3 cellular contexts compared by ENCODE assay signal in genomic region chr6:11036977-11037430, GRCh38.
TF ChIP-seq lines count a peak whose summit lies in the region.

No MANE protein-coding gene starts in this region.

TF ChIP-seq in HCT116, 20 proteins besides CTCF, POLR2A, EP300 and RAD21:
- no peak for TF ChIP-seq EZH2phosphoT487 (IDR thresholded peaks at IDR 0.05; ENCODE audit: borderline replicate concordance)
- TF ChIP-seq, protein P1, sequence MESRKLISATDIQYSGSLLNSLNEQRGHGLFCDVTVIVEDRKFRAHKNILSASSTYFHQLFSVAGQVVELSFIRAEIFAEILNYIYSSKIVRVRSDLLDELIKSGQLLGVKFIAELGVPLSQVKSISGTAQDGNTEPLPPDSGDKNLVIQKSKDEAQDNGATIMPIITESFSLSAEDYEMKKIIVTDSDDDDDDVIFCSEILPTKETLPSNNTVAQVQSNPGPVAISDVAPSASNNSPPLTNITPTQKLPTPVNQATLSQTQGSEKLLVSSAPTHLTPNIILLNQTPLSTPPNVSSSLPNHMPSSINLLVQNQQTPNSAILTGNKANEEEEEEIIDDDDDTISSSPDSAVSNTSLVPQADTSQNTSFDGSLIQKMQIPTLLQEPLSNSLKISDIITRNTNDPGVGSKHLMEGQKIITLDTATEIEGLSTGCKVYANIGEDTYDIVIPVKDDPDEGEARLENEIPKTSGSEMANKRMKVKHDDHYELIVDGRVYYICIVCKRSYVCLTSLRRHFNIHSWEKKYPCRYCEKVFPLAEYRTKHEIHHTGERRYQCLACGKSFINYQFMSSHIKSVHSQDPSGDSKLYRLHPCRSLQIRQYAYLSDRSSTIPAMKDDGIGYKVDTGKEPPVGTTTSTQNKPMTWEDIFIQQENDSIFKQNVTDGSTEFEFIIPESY (IDR thresholded peaks at IDR 0.05; ENCODE audit: extremely low read depth, insufficient replicate concordance, low read length), result no peak
- TF ChIP-seq, protein P2, sequence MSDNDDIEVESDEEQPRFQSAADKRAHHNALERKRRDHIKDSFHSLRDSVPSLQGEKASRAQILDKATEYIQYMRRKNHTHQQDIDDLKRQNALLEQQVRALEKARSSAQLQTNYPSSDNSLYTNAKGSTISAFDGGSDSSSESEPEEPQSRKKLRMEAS (IDR thresholded peaks at IDR 0.05), result no peak
- TF ChIP-seq ZNF274 (IDR thresholded peaks at IDR 0.05; ENCODE audit: low read depth, low read length), result no peak
- TF ChIP-seq TCF7L2 (IDR thresholded peaks at IDR 0.05; ENCODE audit: borderline replicate concordance, extremely low read depth, insufficient read depth, insufficient read length), result no peak
- no peak for TF ChIP-seq ELF1 (IDR thresholded peaks at IDR 0.05; ENCODE audit: borderline replicate concordance, low read depth)
- TF ChIP-seq SRF (IDR thresholded peaks at IDR 0.05; ENCODE audit: low read depth), result no peak
- no peak for TF ChIP-seq POLR2AphosphoS5 (IDR thresholded peaks at IDR 0.05; ENCODE audit: low read depth, low read length)
- no peak for TF ChIP-seq EGR1 (IDR thresholded peaks at IDR 0.05; ENCODE audit: low read depth)
- no peak for TF ChIP-seq ZFX (IDR thresholded peaks at IDR 0.05)
- TF ChIP-seq CEBPB (IDR thresholded peaks at IDR 0.05; ENCODE audit: low read depth), result no peak
- no peak for TF ChIP-seq EZH2 (IDR thresholded peaks at IDR 0.05)
- no peak for TF ChIP-seq CBX3 (IDR thresholded peaks at IDR 0.05; ENCODE audit: low read depth)
- no peak for TF ChIP-seq FOSL1 (IDR thresholded peaks at IDR 0.05; ENCODE audit: low read depth)

TF ChIP-seq in GM12878, 131 proteins besides CTCF, POLR2A, EP300 and RAD21:
- TF ChIP-seq CHD2 (IDR thresholded peaks at IDR 0.05; ENCODE audit: borderline replicate concordance, low read depth, low read length), result no peak
- no peak for TF ChIP-seq NFIC (IDR thresholded peaks at IDR 0.05; ENCODE audit: low read depth, low read length)
- no peak for TF ChIP-seq FOS (IDR thresholded peaks at IDR 0.05; ENCODE audit: borderline replicate concordance, extremely low read depth, insufficient read length)
- TF ChIP-seq FOXK2 (IDR thresholded peaks at IDR 0.05), result peak; percentile 39

TF ChIP-seq in liver, 16 proteins besides CTCF, POLR2A, EP300 and RAD21:
- no peak for TF ChIP-seq JUND (IDR thresholded peaks at IDR 0.05)
- TF ChIP-seq, protein P1 (IDR thresholded peaks at IDR 0.05), result no peak
- no peak for TF ChIP-seq GABPA (IDR thresholded peaks at IDR 0.05 in 1 of 2, conservative IDR thresholded peaks at IDR 0.05 in 1 of 2)
- TF ChIP-seq REST (IDR thresholded peaks at IDR 0.05), result no peak
- no peak for TF ChIP-seq FOXA2 (IDR thresholded peaks at IDR 0.05)
- TF ChIP-seq, protein P2 (IDR thresholded peaks at IDR 0.05), result no peak
- peak; percentile 45 for TF ChIP-seq YY1 (IDR thresholded peaks at IDR 0.05)
- TF ChIP-seq SP1 (IDR thresholded peaks at IDR 0.05), result peak; percentile 10
- TF ChIP-seq TAF1 (conservative IDR thresholded peaks at IDR 0.05), result no peak
- peak; percentile 53 to 58 for TF ChIP-seq HNF4A (conservative IDR thresholded peaks at IDR 0.05)
- no peak for TF ChIP-seq NR2F2 (IDR thresholded peaks at IDR 0.05)
- TF ChIP-seq FOXA1 (IDR thresholded peaks at IDR 0.05), result no peak
- no peak for TF ChIP-seq EGR1 (IDR thresholded peaks at IDR 0.05; ENCODE audit: low read depth in 2 of 2)
- peak in 1 of 2 donors; percentile 46 for TF ChIP-seq RXRA (IDR thresholded peaks at IDR 0.05)
- TF ChIP-seq ATF3 (IDR thresholded peaks at IDR 0.05), result no peak
- TF ChIP-seq HNF4G (IDR thresholded peaks at IDR 0.05), result no peak
